In genomic region chr10:31000867-31001266, GRCh38 we compare ENCODE assay signal across 15 cellular contexts. TPM values are rescaled to one million over a fixed set of nuclear protein-coding genes. Genes with fewer than 3 reads are reported as not detected.
DNase-seq lines count a peak whose midpoint lies in the region; ATAC-seq and TF ChIP-seq lines count a peak whose summit lies in the region.
"Had no signal": no experiment of that assay in that cellular context is flagged by ENCODE, and none has a peak within 500 bp of the region (broad histone marks: within the 10 kb centered on the region; RNA-seq: fewer than 3 reads in every experiment).

No MANE protein-coding gene starts in this region.

- POLR2A ChIA-PET in naive thymus-derived CD4-positive, alpha-beta T cell (lab: Charles Lee) = no interaction called here

- peaks cover 10% of the 10 kb centered on the region for H3K9me3 Mint-ChIP-seq in chondrocyte (ENCODE audit: low read depth)
- H3K9me3 Mint-ChIP-seq in naive thymus-derived CD4-positive, alpha-beta T cell = peaks cover 0 to 7% (median 0%) of the 10 kb centered on the region in 11 donors

- H3K4me3 Mint-ChIP-seq in chondrocyte (ENCODE audit: unreplicated experiment) = no peak overlapping the region
- H3K4me3 Mint-ChIP-seq in naive thymus-derived CD4-positive, alpha-beta T cell = no peak overlapping the region

- CTCF ChIA-PET in naive thymus-derived CD4-positive, alpha-beta T cell (lab: Charles Lee) = no interaction called here

- DNase-seq in EH (ENCODE audit: low read depth) (peak; percentile 3), NOMO-1 (lab: John Stamatoyannopoulos, UW; ENCODE audit: unreplicated experiment in 2 of 2) (peak; percentile 79 to 89), chondrocyte (ENCODE audit: low spot score) (no peak), NCI-H82 (lab: John Stamatoyannopoulos, UW) (no peak), dedifferentiated amniotic fluid mesenchymal stem cell (ENCODE audit: extremely low spot score) (no peak), NCI-H1417 (lab: John Stamatoyannopoulos, UW) (no peak), DMS 273 (lab: John Stamatoyannopoulos, UW; ENCODE audit: unreplicated experiment) (no peak)
- DNase-seq in naive thymus-derived CD4-positive, alpha-beta T cell = no peak
- DNase-seq: activated effector memory CD4-positive, alpha-beta T cell treated with anti-CD3 and anti-CD28 coated beads, Interleukin-2, amount 50 U/mL, for 16 hours; BE2C; hypothalamus; NCI-H1092 treated with DMSO at 0.1 percent for 48 hours; NCI-H774; stimulated activated CD4-positive, alpha-beta T cell treated with anti-CD3 and anti-CD28 coated beads, Interleukin-4, amount 100 ng/mL, for 1 hour had no signal

- H3K9me3 ChIP-seq in naive thymus-derived CD4-positive, alpha-beta T cell (ENCODE audit: control insufficient read depth in 2 of 3, low read length in 3 of 3) = no peaks in the 10 kb centered on the region
- H3K9me3 ChIP-seq: BE2C had no signal

- H3K27ac Mint-ChIP-seq in chondrocyte (ENCODE audit: unreplicated experiment) = peak overlapping the region; percentile 6
- peak overlapping the region in 1 of 9 donors; percentile 14 for H3K27ac Mint-ChIP-seq in naive thymus-derived CD4-positive, alpha-beta T cell

- peaks cover 45% of the 10 kb centered on the region for H3K4me1 Mint-ChIP-seq in chondrocyte (ENCODE audit: low read depth)
- peaks cover 29 to 56% (median 46%) of the 10 kb centered on the region in 7 donors for H3K4me1 Mint-ChIP-seq in naive thymus-derived CD4-positive, alpha-beta T cell

- no peaks in the 10 kb centered on the region for H3K27me3 Mint-ChIP-seq in chondrocyte (ENCODE audit: low read depth)
- no peaks in the 10 kb centered on the region for H3K27me3 Mint-ChIP-seq in naive thymus-derived CD4-positive, alpha-beta T cell
- H3K27me3 Mint-ChIP-seq: IgD-negative memory B cell had no signal

- no peak overlapping the region for H3K27ac ChIP-seq in naive thymus-derived CD4-positive, alpha-beta T cell (ENCODE audit: low read depth, low read length)

- H3K36me3 Mint-ChIP-seq in chondrocyte (ENCODE audit: low read depth) = no peaks in the 10 kb centered on the region
- H3K36me3 Mint-ChIP-seq in naive thymus-derived CD4-positive, alpha-beta T cell = peaks cover 0 to 21% (median under 1%) of the 10 kb centered on the region in 5 donors

- no peak overlapping the region for H3K4me3 ChIP-seq in naive thymus-derived CD4-positive, alpha-beta T cell (ENCODE audit: low read length)

- ATAC-seq in naive thymus-derived CD4-positive, alpha-beta T cell = peak; percentile 56

- H3K4me1 ChIP-seq in naive thymus-derived CD4-positive, alpha-beta T cell (ENCODE audit: control insufficient read depth in 2 of 2, insufficient read depth in 2 of 2, low read length in 2 of 2) = peaks cover 6 to 7% of the 10 kb centered on the region in 2 donors
- H3K4me1 ChIP-seq: BE2C had no signal

- intact Hi-C loops in naive thymus-derived CD4-positive, alpha-beta T cell (cut with micrococcal nuclease) = no loop called here

- TF ChIP-seq CTCF in chondrocyte (IDR thresholded peaks at IDR 0.05) = no peak

- no peaks in the 10 kb centered on the region for H3K27me3 ChIP-seq in naive thymus-derived CD4-positive, alpha-beta T cell (ENCODE audit: control insufficient read depth in 2 of 2, insufficient read depth in 2 of 2, low read length in 2 of 2)
- H3K27me3 ChIP-seq: BE2C had no signal

- no peaks in the 10 kb centered on the region for H3K36me3 ChIP-seq in naive thymus-derived CD4-positive, alpha-beta T cell (ENCODE audit: control insufficient read depth in 2 of 3, insufficient read depth in 3 of 3, low read length in 3 of 3)
- H3K36me3 ChIP-seq: BE2C had no signal

RNA-seq across cellular contexts. Expression of gene ZNF438, which starts 30.8 kb away (rescaled TPM):
- total RNA-seq in chondrocyte = 4.4 to 6.0 TPM (median 4.9 TPM) in 3 replicates
- 1 to 10 TPM; 3.9 to 5.8 (median 4.0) TPM for total RNA-seq in naive thymus-derived CD4-positive, alpha-beta T cell
- 1 to 10 TPM; 6.5 to 9.4 TPM for polyA plus RNA-seq in naive thymus-derived CD4-positive, alpha-beta T cell

Comparison
In these comparisons a context has a peak if more than half of its experiments do, and no peak if none do; other contexts are left out.
1. DNase-seq: peak in EH (single experiment) and NOMO-1 (2 of 2); none in chondrocyte (single experiment), naive thymus-derived CD4-positive, alpha-beta T cell (0 of 9), NCI-H82 (single experiment), dedifferentiated amniotic fluid mesenchymal stem cell (single experiment), NCI-H1417 (0 of 3) and DMS 273 (single experiment).